ENCODE assay signal across 25 cellular contexts in the genomic region with DNA sequence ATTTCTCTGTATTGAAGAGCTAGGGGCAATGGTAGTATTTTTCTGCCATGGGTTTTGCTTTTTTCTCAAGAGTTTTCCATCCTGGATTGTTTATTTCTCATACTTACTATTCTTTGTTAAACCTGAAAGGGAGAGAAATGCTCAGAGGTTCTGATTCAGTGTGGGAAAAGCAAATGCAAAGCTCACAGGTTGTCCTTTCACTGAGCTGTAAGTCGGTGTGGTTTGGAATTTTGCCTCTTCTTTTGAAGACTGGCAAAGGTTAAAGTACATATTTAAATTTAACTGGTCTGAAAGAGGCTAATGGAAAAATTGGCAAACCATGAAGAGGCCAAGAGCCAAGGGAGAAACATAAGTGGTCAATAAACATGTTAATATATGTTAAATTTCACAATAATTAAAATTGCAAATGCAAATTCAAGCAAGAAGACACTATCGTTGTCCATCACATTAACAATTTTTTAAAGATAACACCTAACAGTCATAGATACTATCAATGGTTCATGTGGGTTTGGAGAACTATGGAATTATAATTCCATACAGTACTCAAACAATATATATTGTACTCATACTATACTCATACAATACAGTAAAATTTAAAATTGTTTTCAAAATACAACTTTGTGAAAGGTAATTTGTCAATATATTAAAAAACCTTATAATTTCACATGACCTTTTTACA.
"Had no signal": no experiment of that assay in that cellular context is flagged by ENCODE, and none has a peak within 500 bp of the region (broad histone marks: within the 10 kb centered on the region; RNA-seq: fewer than 3 reads in every experiment).

No MANE protein-coding gene starts in this region.

- H3K9me3 ChIP-seq: SK-N-SH had no signal

- DNase-seq: activated B cell treated with CpG ODN at 0.5 μM for 24 hours; activated CD4-positive, alpha-beta T cell treated with anti-CD3 and anti-CD28 coated beads for 1 hour; activated CD4-positive, alpha-beta T cell treated with anti-CD3 and anti-CD28 coated beads, Interleukin-2, amount 10 ng/mL, durations not matched to agents 24 days and 14 days; activated CD4-positive, alpha-beta T cell treated with anti-CD3 and anti-CD28 coated beads, Interleukin-2, amount 50 U/mL, for 48 hours; activated CD8-positive, alpha-beta memory T cell treated with anti-CD3 and anti-CD28 coated beads, Interleukin-2, amount 10 ng/mL, durations not matched to agents 7 days and 5 days; activated effector memory CD4-positive, alpha-beta T cell treated with Interleukin-2 at 50 U/mL for 16 hours; activated naive CD4-positive, alpha-beta T cell; activated T-cell treated with anti-CD3 and anti-CD28 coated beads, Interleukin-2, amount 50 U/mL, for 24 hours; aorta; brain microvascular endothelial cell; MM.1S; NCI-H1105; NCI-H1436 treated with DMSO at 0.1 percent for 48 hours; NCI-H187; NCI-H2081; NCI-H446 treated with DMSO at 0.1 percent for 48 hours; NCI-H524 treated with DMSO at 0.1 percent for 48 hours; NCI-H748 treated with DMSO at 0.1 percent for 48 hours; RPMI8226; SK-N-SH had no signal

- H3K4me2 ChIP-seq: SK-N-SH had no signal

- H3K27me3 Mint-ChIP-seq: activated B cell treated with CpG ODN at 0.5 μM for 24 hours; activated CD4-positive, alpha-beta T cell treated with anti-CD3 and anti-CD28 coated beads, Interleukin-2, amount 10 ng/mL, durations not matched to agents 24 days and 14 days; activated CD8-positive, alpha-beta memory T cell treated with anti-CD3 and anti-CD28 coated beads, Interleukin-2, amount 10 ng/mL, durations not matched to agents 7 days and 5 days; activated naive CD4-positive, alpha-beta T cell treated with anti-CD3 and anti-CD28 coated beads, Interleukin-2, amount 50 U/mL, for 24 hours; activated T-cell treated with anti-CD3 and anti-CD28 coated beads, Interleukin-2, amount 50 U/mL, for 24 hours had no signal

- H3K4me1 Mint-ChIP-seq: activated B cell treated with CpG ODN at 0.5 μM for 24 hours had no signal

- H3K27me3 ChIP-seq: brain microvascular endothelial cell, cardiac muscle cell had no signal

- H3K27ac Mint-ChIP-seq: activated B cell treated with CpG ODN at 0.5 μM for 24 hours; activated CD4-positive, alpha-beta T cell treated with anti-CD3 and anti-CD28 coated beads, Interleukin-2, amount 10 ng/mL, durations not matched to agents 24 days and 14 days; activated CD8-positive, alpha-beta memory T cell treated with anti-CD3 and anti-CD28 coated beads, Interleukin-2, amount 10 ng/mL, durations not matched to agents 7 days and 5 days; activated naive CD4-positive, alpha-beta T cell treated with anti-CD3 and anti-CD28 coated beads, Interleukin-2, amount 50 U/mL, for 24 hours; activated T-cell treated with anti-CD3 and anti-CD28 coated beads, Interleukin-2, amount 50 U/mL, for 24 hours; activated T-helper 1 cell treated with anti-CD3 and anti-CD28 coated beads, Interleukin-12 subunit alpha, Interleukin-12 subunit beta, Interleukin-2, Interleukin-4 antibody, amounts not matched to agents 30 ng/mL and 10 ng/mL and 1 ng/mL, durations not matched to agents 14 hours and 24 hours and 36 hours; T-helper 1 cell treated with Interleukin-12 subunit alpha and Interleukin-12 subunit beta and Interleukin-4 antibody, amounts not matched to agents 30 μg/mL and 1 μg/mL, for 36 hours had no signal

- H3K4me3 ChIP-seq: cardiac muscle cell had no signal

- H3K27ac ChIP-seq: brain microvascular endothelial cell, cardiac muscle cell had no signal

- ATAC-seq: activated CD8-positive, alpha-beta memory T cell treated with anti-CD3 and anti-CD28 coated beads, Interleukin-2, amount 10 ng/mL, durations not matched to agents 7 days and 5 days; Right ventricle myocardium inferior had no signal

- H3K9me3 Mint-ChIP-seq: activated B cell treated with CpG ODN at 0.5 μM for 24 hours; activated naive CD4-positive, alpha-beta T cell treated with anti-CD3 and anti-CD28 coated beads, Interleukin-2, amount 50 U/mL, for 24 hours; activated T-cell treated with anti-CD3 and anti-CD28 coated beads, Interleukin-2, amount 50 U/mL, for 24 hours had no signal

- H3K4me3 Mint-ChIP-seq: activated B cell treated with CpG ODN at 0.5 μM for 24 hours; activated CD4-positive, alpha-beta T cell treated with anti-CD3 and anti-CD28 coated beads, Interleukin-2, amount 10 ng/mL, durations not matched to agents 24 days and 14 days; activated CD8-positive, alpha-beta memory T cell treated with anti-CD3 and anti-CD28 coated beads, Interleukin-2, amount 10 ng/mL, durations not matched to agents 7 days and 5 days; activated naive CD4-positive, alpha-beta T cell treated with anti-CD3 and anti-CD28 coated beads, Interleukin-2, amount 50 U/mL, for 24 hours; activated T-cell treated with anti-CD3 and anti-CD28 coated beads, Interleukin-2, amount 50 U/mL, for 24 hours; activated T-helper 1 cell treated with anti-CD3 and anti-CD28 coated beads, Interleukin-12 subunit alpha, Interleukin-12 subunit beta, Interleukin-2, Interleukin-4 antibody, amounts not matched to agents 30 ng/mL and 10 ng/mL and 1 ng/mL, durations not matched to agents 14 hours and 24 hours and 36 hours; T-helper 1 cell treated with Interleukin-12 subunit alpha and Interleukin-12 subunit beta and Interleukin-4 antibody, amounts not matched to agents 30 μg/mL and 1 μg/mL, for 36 hours had no signal

- H3K9ac ChIP-seq: SK-N-SH had no signal

- H3K36me3 ChIP-seq: brain microvascular endothelial cell, cardiac muscle cell had no signal
